ENCODE assay signal across 8 cellular contexts in the genomic region with DNA sequence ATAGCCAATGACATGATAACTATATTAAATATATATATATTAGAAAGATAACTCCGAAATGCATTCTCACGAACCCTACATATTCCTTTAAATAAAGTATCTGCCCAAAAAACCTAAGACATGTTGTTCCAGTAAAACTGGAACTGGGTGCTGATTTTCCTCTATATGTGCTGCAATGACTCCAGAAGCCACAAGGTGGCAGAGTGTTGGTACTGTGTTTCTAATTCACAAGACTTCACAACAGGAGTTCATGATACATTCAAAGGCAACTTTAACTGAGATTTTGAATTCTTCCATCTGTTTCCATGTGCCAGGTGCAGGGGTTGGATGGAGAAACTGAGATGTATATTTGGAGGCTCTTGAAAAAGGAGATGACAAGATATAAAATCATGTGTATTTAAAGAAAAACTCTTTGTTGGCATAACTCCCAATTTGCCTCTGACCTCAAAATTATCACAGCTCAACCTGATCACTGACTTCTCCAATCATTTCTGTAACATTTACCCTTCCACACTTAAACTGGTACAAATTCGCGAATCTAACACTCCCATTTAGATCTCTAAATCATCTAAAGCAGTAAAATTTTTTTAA.
A peak's percentile ranks its signal among the peaks of the same experiment; 100 is the strongest.
DNase-seq lines count a peak whose midpoint lies in the region; ATAC-seq and TF ChIP-seq lines count a peak whose summit lies in the region.

No MANE protein-coding gene starts in this region.

- H3K4me1 Mint-ChIP-seq in nephron progenitor cell, result no peaks in the 10 kb centered on the region

- DNase-seq in NCI-H2196 (lab: John Stamatoyannopoulos, UW; ENCODE audit: unreplicated experiment) (peak; percentile 20), NCI-H2196 treated with DMSO at 0.1 percent for 48 hours (lab: John Stamatoyannopoulos, UW; ENCODE audit: unreplicated experiment) (no peak), GM19240 (ENCODE audit: insufficient read length, low spot score) (peak; percentile 1), HPDE6-E6E7 (ENCODE audit: extremely low spot score) (peak; percentile 6), erythroblast (lab: John Stamatoyannopoulos, UW) (peak; percentile 21 to 50), nephron progenitor cell (peak; percentile 52)

- ATAC-seq in SK-N-SH treated with all-trans-retinoic acid at 6 μM for 48 hours (no peak; the same call in 2 of the 3 replicates), HG03025 (IDR thresholded peaks at IDR 0.05; ENCODE audit: low FRiP score, unreplicated experiment) (no peak)

- H3K36me3 Mint-ChIP-seq in nephron progenitor cell (ENCODE audit: low read depth), result no peaks in the 10 kb centered on the region

- TF ChIP-seq POLR2A in erythroblast (IDR thresholded peaks at IDR 0.05; ENCODE audit: low read length), result no peak

- no peak overlapping the region for H3K4me3 Mint-ChIP-seq in nephron progenitor cell

- H3K27ac Mint-ChIP-seq in nephron progenitor cell, result no peak overlapping the region

- H3K9me3 Mint-ChIP-seq in nephron progenitor cell, result no peaks in the 10 kb centered on the region

- peak; percentile 81 for TF ChIP-seq CTCF in nephron progenitor cell (IDR thresholded peaks at IDR 0.05)

- peaks cover 3% of the 10 kb centered on the region for H3K27me3 Mint-ChIP-seq in nephron progenitor cell (ENCODE audit: low read depth, poor library complexity)

TF ChIP-seq in SK-N-SH treated with all-trans-retinoic acid at 6 μM for 48 hours, 23 proteins besides CTCF, POLR2A, EP300 and RAD21:
- TF ChIP-seq, protein P1, sequence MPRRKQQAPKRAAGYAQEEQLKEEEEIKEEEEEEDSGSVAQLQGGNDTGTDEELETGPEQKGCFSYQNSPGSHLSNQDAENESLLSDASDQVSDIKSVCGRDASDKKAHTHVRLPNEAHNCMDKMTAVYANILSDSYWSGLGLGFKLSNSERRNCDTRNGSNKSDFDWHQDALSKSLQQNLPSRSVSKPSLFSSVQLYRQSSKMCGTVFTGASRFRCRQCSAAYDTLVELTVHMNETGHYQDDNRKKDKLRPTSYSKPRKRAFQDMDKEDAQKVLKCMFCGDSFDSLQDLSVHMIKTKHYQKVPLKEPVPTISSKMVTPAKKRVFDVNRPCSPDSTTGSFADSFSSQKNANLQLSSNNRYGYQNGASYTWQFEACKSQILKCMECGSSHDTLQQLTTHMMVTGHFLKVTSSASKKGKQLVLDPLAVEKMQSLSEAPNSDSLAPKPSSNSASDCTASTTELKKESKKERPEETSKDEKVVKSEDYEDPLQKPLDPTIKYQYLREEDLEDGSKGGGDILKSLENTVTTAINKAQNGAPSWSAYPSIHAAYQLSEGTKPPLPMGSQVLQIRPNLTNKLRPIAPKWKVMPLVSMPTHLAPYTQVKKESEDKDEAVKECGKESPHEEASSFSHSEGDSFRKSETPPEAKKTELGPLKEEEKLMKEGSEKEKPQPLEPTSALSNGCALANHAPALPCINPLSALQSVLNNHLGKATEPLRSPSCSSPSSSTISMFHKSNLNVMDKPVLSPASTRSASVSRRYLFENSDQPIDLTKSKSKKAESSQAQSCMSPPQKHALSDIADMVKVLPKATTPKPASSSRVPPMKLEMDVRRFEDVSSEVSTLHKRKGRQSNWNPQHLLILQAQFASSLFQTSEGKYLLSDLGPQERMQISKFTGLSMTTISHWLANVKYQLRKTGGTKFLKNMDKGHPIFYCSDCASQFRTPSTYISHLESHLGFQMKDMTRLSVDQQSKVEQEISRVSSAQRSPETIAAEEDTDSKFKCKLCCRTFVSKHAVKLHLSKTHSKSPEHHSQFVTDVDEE (CRISPR knock-in tag; IDR thresholded peaks at IDR 0.05), result no peak
- TF ChIP-seq ARNTL (CRISPR knock-in tag; IDR thresholded peaks at IDR 0.05; ENCODE audit: borderline replicate concordance, low read depth), result no peak
- TF ChIP-seq CSDC2 (CRISPR knock-in tag; IDR thresholded peaks at IDR 0.05), result 0 out of 2 replicates have a peak, but pooled peaks have one; percentile 51
TF ChIP-seq in SK-N-SH treated with all-trans-retinoic acid at 6 μM for 48 hours: peak in this region for 1.
